In the genomic region with DNA sequence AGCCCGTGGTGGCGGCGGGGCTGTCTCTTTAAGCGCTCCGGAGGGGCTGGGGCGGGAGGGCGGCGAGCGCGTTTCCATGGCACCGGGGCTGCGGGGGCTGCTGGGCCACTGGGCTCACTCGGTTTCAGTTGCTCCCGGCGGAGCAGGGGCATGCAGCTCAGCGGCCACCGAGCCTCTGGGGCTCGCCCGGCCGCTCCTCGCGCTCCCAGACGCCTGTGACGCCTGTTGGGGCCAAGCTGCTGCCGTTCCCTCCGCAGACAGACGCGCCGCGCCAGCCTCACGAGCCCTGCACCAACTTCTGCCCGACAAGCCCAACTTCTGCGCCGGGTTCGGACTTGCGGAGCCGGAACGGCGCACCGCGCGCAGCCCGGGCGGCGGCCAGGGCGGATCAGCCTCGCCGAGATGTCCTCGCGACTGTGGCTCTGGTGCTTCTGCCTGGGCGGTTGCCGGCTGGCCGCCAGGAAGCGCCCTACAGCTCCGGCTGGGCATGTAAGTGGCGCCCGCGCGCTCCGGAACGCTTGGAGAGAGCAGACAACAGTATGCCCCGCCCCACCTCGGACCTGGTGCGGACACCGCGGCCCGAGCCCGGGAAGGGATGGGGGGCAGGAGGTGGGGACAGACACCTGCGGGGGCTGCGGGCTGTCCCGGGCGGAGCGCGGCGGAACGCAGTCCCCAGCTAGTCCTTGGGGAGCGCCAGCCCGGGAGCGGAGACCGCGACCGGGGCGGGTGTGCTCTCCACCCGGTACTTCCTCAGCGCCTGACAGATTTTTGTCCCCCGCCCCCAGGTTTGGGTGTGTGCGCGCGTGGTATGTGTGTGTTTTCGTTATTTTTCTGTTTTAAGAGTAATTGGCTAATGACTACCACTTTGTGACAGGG, we compare ENCODE assay signal across 8 cellular contexts.
A peak's percentile ranks its signal among the peaks of the same experiment; 100 is the strongest.
DNase-seq lines count a peak whose midpoint lies in the region; ATAC-seq and TF ChIP-seq lines count a peak whose summit lies in the region.

No MANE protein-coding gene starts in this region.

- H3K27me3 Mint-ChIP-seq in activated CD8-positive, alpha-beta T cell treated with anti-CD3 and anti-CD28 coated beads for 36 hours: peaks cover 36% of the 10 kb centered on the region
- peaks cover 25 to 67% of the 10 kb centered on the region in 2 donors for H3K27me3 Mint-ChIP-seq in natural killer cell treated with Interleukin-12 subunit alpha and Interleukin-12 subunit beta and Interleukin-15 and Interleukin-18, amount 100 ng/mL, for 72 hours

- ATAC-seq in GM18909 (IDR thresholded peaks at IDR 0.05; ENCODE audit: poor library complexity, unreplicated experiment) (peak; percentile 80), HG03066 (IDR thresholded peaks at IDR 0.05; ENCODE audit: low read depth, unreplicated experiment) (peak; percentile 59)
- ATAC-seq in activated CD8-positive, alpha-beta T cell treated with anti-CD3 and anti-CD28 coated beads for 36 hours: peak; percentile 67
- peak; percentile 75 to 80 for ATAC-seq in natural killer cell treated with Interleukin-12 subunit alpha and Interleukin-12 subunit beta and Interleukin-15 and Interleukin-18, amount 100 ng/mL, for 72 hours

- H3K36me3 Mint-ChIP-seq in activated CD8-positive, alpha-beta T cell treated with anti-CD3 and anti-CD28 coated beads for 36 hours (ENCODE audit: low read depth): no peaks in the 10 kb centered on the region
- no peaks in the 10 kb centered on the region for H3K36me3 Mint-ChIP-seq in natural killer cell treated with Interleukin-12 subunit alpha and Interleukin-12 subunit beta and Interleukin-15 and Interleukin-18, amount 100 ng/mL, for 72 hours

- CTCF ChIA-PET in activated CD8-positive, alpha-beta T cell treated with anti-CD3 and anti-CD28 coated beads for 36 hours (lab: Charles Lee): interaction anchor here (1.1 kb wide), 2 partner anchors 39 to 71 kb away, joined by 3 to 5 read pairs; no protein-coding TSS in a partner anchor

- peaks cover 10% of the 10 kb centered on the region for H3K4me1 Mint-ChIP-seq in activated CD8-positive, alpha-beta T cell treated with anti-CD3 and anti-CD28 coated beads for 36 hours (ENCODE audit: low read depth)
- peaks cover 6 to 7% of the 10 kb centered on the region in 2 donors for H3K4me1 Mint-ChIP-seq in natural killer cell treated with Interleukin-12 subunit alpha and Interleukin-12 subunit beta and Interleukin-15 and Interleukin-18, amount 100 ng/mL, for 72 hours (ENCODE audit: low read depth in 2 of 2)

- peak overlapping the region; percentile 58 for H3K4me3 ChIP-seq in fibroblast of villous mesenchyme (ENCODE audit: low read depth, low read length)

- DNase-seq in COR-L47 (lab: John Stamatoyannopoulos, UW) (peak; percentile 88), NCI-H2171 (lab: John Stamatoyannopoulos, UW) (peak; percentile 65), fibroblast of villous mesenchyme (ENCODE audit: low read depth) (peak; percentile 63)
- DNase-seq in activated CD8-positive, alpha-beta T cell treated with anti-CD3 and anti-CD28 coated beads for 36 hours: peak; percentile 45
- peak; percentile 60 for DNase-seq in natural killer cell treated with Interleukin-12 subunit alpha and Interleukin-12 subunit beta and Interleukin-15 and Interleukin-18, amount 100 ng/mL, for 72 hours (ENCODE audit: low spot score)
- no peak for DNase-seq in NK-92 treated with Interleukin-12 subunit alpha and Interleukin-12 subunit beta, amount 100 ng/mL, for 24 hours (lab: John Stamatoyannopoulos, UW)

- H3K9me3 Mint-ChIP-seq in activated CD8-positive, alpha-beta T cell treated with anti-CD3 and anti-CD28 coated beads for 36 hours: no peaks in the 10 kb centered on the region
- no peaks in the 10 kb centered on the region for H3K9me3 Mint-ChIP-seq in natural killer cell treated with Interleukin-12 subunit alpha and Interleukin-12 subunit beta and Interleukin-15 and Interleukin-18, amount 100 ng/mL, for 72 hours

- H3K4me3 Mint-ChIP-seq in activated CD8-positive, alpha-beta T cell treated with anti-CD3 and anti-CD28 coated beads for 36 hours: peak overlapping the region; percentile 36
- H3K4me3 Mint-ChIP-seq in natural killer cell treated with Interleukin-12 subunit alpha and Interleukin-12 subunit beta and Interleukin-15 and Interleukin-18, amount 100 ng/mL, for 72 hours: peak overlapping the region; percentile 57

- TF ChIP-seq CTCF in activated CD8-positive, alpha-beta T cell treated with anti-CD3 and anti-CD28 coated beads for 36 hours (IDR thresholded peaks at IDR 0.05): no peak
- TF ChIP-seq CTCF in fibroblast of villous mesenchyme (IDR thresholded peaks at IDR 0.05; ENCODE audit: insufficient read depth, low read depth, low read length): peak; percentile 40

- POLR2A ChIA-PET in activated CD8-positive, alpha-beta T cell treated with anti-CD3 and anti-CD28 coated beads for 36 hours (lab: Charles Lee): no interaction called here

- intact Hi-C loops in activated CD8-positive, alpha-beta T cell treated with anti-CD3 and anti-CD28 coated beads for 36 hours (cut with micrococcal nuclease): no loop called here

- no peak overlapping the region for H3K27ac Mint-ChIP-seq in activated CD8-positive, alpha-beta T cell treated with anti-CD3 and anti-CD28 coated beads for 36 hours
- H3K27ac Mint-ChIP-seq in natural killer cell treated with Interleukin-12 subunit alpha and Interleukin-12 subunit beta and Interleukin-15 and Interleukin-18, amount 100 ng/mL, for 72 hours: no peak overlapping the region
